In genomic region chr9:118554987-118555386, GRCh38 we compare ENCODE assay signal across 5 cellular contexts.
"Had no signal": no experiment of that assay in that cellular context is flagged by ENCODE, and none has a peak within 500 bp of the region (broad histone marks: within the 10 kb centered on the region; RNA-seq: fewer than 3 reads in every experiment).

No MANE protein-coding gene starts in this region.

- H3K36me3 Mint-ChIP-seq: IgD-negative memory B cell had no signal

- H3K27ac ChIP-seq: HL-60 had no signal

- H3K27me3 Mint-ChIP-seq: IgD-negative memory B cell had no signal

- H3K27ac Mint-ChIP-seq: IgD-negative memory B cell had no signal

- DNase-seq: IMR-90, KBM-7, KG1 had no signal

- H3K4me3 Mint-ChIP-seq: IgD-negative memory B cell had no signal

- H3K4me1 Mint-ChIP-seq: IgD-negative memory B cell had no signal
